20 cellular contexts compared by ENCODE assay signal in genomic region chr9:95097279-95097678, GRCh38.
"Had no signal": no experiment of that assay in that cellular context is flagged by ENCODE, and none has a peak within 500 bp of the region (broad histone marks: within the 10 kb centered on the region; RNA-seq: fewer than 3 reads in every experiment).

No MANE protein-coding gene starts in this region.

- H3K4me3 Mint-ChIP-seq: activated naive CD4-positive, alpha-beta T cell treated with anti-CD3 and anti-CD28 coated beads, Interleukin-2, amount 50 U/mL, for 24 hours; central memory CD8-positive, alpha-beta T cell; immature natural killer cell; naive thymus-derived CD4-positive, alpha-beta T cell; stimulated activated memory B cell treated with anti-CD40 and anti-IgM and Interleukin-4, amounts not matched to agents 10 μg/mL and 1 μg/mL and 100 μg/mL, for 72 hours had no signal

- H3K9me3 ChIP-seq: adrenal gland, breast epithelium, left lung, pancreas, right lobe of liver had no signal

- H3K4me3 ChIP-seq: adrenal gland, breast epithelium, coronary artery, hepatocyte, left lung, lung, pancreas, right lobe of liver had no signal

- H3K4me1 Mint-ChIP-seq: central memory CD8-positive, alpha-beta T cell; stimulated activated memory B cell treated with anti-CD40 and anti-IgM and Interleukin-4, amounts not matched to agents 10 μg/mL and 1 μg/mL and 100 μg/mL, for 72 hours had no signal

- ATAC-seq: foreskin keratinocyte; left lung; naive thymus-derived CD4-positive, alpha-beta T cell; pancreas; stimulated activated memory B cell treated with anti-CD40 and anti-IgM and Interleukin-4, amounts not matched to agents 10 μg/mL and 1 μg/mL and 100 μg/mL, for 72 hours had no signal

- H3K27ac Mint-ChIP-seq: activated naive CD4-positive, alpha-beta T cell treated with anti-CD3 and anti-CD28 coated beads, Interleukin-2, amount 50 U/mL, for 24 hours; immature natural killer cell; naive thymus-derived CD4-positive, alpha-beta T cell; stimulated activated memory B cell treated with anti-CD40 and anti-IgM and Interleukin-4, amounts not matched to agents 10 μg/mL and 1 μg/mL and 100 μg/mL, for 72 hours had no signal

- H3K27me3 Mint-ChIP-seq: activated naive CD4-positive, alpha-beta T cell treated with anti-CD3 and anti-CD28 coated beads, Interleukin-2, amount 50 U/mL, for 24 hours; central memory CD8-positive, alpha-beta T cell; naive thymus-derived CD4-positive, alpha-beta T cell; stimulated activated memory B cell treated with anti-CD40 and anti-IgM and Interleukin-4, amounts not matched to agents 10 μg/mL and 1 μg/mL and 100 μg/mL, for 72 hours had no signal

- H2AFZ ChIP-seq: hepatocyte had no signal

- H3K36me3 ChIP-seq: breast epithelium had no signal

- H3K27me3 ChIP-seq: adrenal gland, breast epithelium, foreskin keratinocyte, hepatocyte, left lung, pancreas, right lobe of liver had no signal

- DNase-seq: activated gamma-delta T cell treated with Interleukin-2 at 50 U/mL for 16 hours; activated T-cell treated with anti-CD3 and anti-CD28 coated beads, Interleukin-2, amount 50 U/mL, for 1 hour; adrenal gland; foreskin keratinocyte; immature natural killer cell; kidney glomerular epithelial cell; left lung; naive thymus-derived CD4-positive, alpha-beta T cell; small intestine; stimulated activated CD4-positive, alpha-beta T cell treated with anti-CD3 and anti-CD28 coated beads, Interleukin-15, amount 100 ng/mL, for 24 hours; T-helper 1 cell had no signal

- H3K9me3 Mint-ChIP-seq: activated naive CD4-positive, alpha-beta T cell treated with anti-CD3 and anti-CD28 coated beads, Interleukin-2, amount 50 U/mL, for 24 hours; central memory CD8-positive, alpha-beta T cell; immature natural killer cell; naive thymus-derived CD4-positive, alpha-beta T cell; stimulated activated memory B cell treated with anti-CD40 and anti-IgM and Interleukin-4, amounts not matched to agents 10 μg/mL and 1 μg/mL and 100 μg/mL, for 72 hours had no signal

- H3K4me2 ChIP-seq: hepatocyte had no signal

- H3K36me3 Mint-ChIP-seq: activated naive CD4-positive, alpha-beta T cell treated with anti-CD3 and anti-CD28 coated beads, Interleukin-2, amount 50 U/mL, for 24 hours had no signal

- H3K27ac ChIP-seq: breast epithelium, foreskin keratinocyte, left lung, right lobe of liver had no signal

- H3K4me1 ChIP-seq: right lobe of liver had no signal
